ENCODE assay signal across 1 cellular context in the genomic region with DNA sequence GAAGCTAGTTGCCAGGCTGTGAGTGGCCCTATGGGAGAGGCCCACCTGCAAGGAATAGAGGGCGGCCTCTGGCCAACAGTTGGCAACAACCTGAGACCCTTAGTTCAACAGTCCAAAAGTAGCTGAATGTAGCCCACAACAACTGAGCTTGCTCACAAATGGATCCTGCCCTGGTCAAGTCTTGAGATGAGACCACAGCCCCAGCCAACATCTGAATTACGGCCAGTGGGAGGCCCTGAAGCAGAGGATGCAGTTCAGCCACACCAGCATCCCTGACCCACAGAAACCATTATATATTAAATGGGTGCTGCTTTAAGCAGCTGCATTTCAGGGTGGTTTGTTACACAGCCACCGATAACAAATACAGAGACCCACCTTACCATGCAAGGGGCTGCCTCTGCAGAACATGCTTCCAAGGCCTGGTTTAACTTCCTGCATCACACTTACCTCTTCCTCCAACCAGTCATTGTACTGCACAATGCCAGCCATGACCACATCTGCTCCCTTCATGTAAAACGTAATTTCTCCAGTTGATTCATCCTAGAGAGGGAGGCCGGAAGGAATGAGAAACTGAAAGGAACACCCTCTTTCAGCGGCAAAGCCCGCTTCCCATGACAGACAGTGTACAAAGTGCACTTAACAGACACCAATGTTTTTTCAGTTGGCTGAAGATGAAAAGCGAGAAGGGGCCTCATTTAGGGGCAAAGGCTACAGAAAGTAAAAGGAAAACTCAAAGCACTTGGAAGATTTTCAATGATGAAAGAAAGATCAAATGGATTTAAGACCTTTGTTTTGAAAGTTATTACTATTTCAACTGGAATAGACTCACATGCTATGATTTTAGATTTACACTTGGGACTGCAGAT.
TF ChIP-seq lines count a peak whose summit lies in the region.

No MANE protein-coding gene starts in this region.

TF ChIP-seq in HepG2, 621 proteins besides CTCF, POLR2A, EP300 and RAD21 (continued from another document and continues in another):
- TF ChIP-seq, protein P1, sequence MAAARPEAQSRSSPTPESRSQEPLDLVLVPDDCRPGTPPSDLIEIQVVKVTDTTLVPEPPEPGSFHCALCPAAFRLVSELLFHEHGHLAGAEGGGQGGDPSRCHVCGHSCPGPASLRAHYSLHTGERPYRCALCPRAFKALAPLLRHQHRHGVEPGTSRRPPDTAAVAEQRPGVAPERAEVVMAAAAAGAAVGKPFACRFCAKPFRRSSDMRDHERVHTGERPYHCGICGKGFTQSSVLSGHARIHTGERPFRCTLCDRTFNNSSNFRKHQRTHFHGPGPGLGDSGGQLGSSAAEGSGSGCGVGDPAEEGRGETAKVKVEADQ (CRISPR knock-in tag; IDR thresholded peaks at IDR 0.05; ENCODE audit: borderline replicate concordance) = peak; percentile 66; the same call in 1 of the 2 replicates
- TF ChIP-seq ZFP90 (CRISPR knock-in tag; IDR thresholded peaks at IDR 0.05; ENCODE audit: borderline replicate concordance) (no peak), ZNF569 (CRISPR knock-in tag; IDR thresholded peaks at IDR 0.05; ENCODE audit: borderline replicate concordance) (no peak), ZNF598 (CRISPR knock-in tag; IDR thresholded peaks at IDR 0.05; ENCODE audit: borderline replicate concordance) (no peak), ZNF160 (CRISPR knock-in tag; IDR thresholded peaks at IDR 0.05) (no peak), HDAC2 (CRISPR knock-in tag; IDR thresholded peaks at IDR 0.05) (peak; percentile 55; the same call in 1 of the 2 replicates), ZNF180 (CRISPR knock-in tag; IDR thresholded peaks at IDR 0.05; ENCODE audit: borderline replicate concordance, low read depth) (no peak), ZBTB20 (CRISPR knock-in tag; IDR thresholded peaks at IDR 0.05; ENCODE audit: borderline replicate concordance, low read depth) (no peak), RBM22 (optimal IDR thresholded peaks at IDR 0.05; ENCODE audit: low read length) (no peak), CBX1 (IDR thresholded peaks at IDR 0.05; ENCODE audit: low read depth) (no peak), KLF11 (CRISPR knock-in tag; IDR thresholded peaks at IDR 0.05) (no peak), ZNF709 (CRISPR knock-in tag; IDR thresholded peaks at IDR 0.05) (no peak), MAZ (IDR thresholded peaks at IDR 0.05; ENCODE audit: borderline replicate concordance, low read depth, low read length) (no peak), MAZ (CRISPR knock-in tag; IDR thresholded peaks at IDR 0.05; ENCODE audit: low read depth) (no peak), SNRNP70 (IDR thresholded peaks at IDR 0.05; ENCODE audit: low read depth, low read length) (no peak), WIZ (CRISPR knock-in tag; IDR thresholded peaks at IDR 0.05) (no peak)
- TF ChIP-seq, protein P2, sequence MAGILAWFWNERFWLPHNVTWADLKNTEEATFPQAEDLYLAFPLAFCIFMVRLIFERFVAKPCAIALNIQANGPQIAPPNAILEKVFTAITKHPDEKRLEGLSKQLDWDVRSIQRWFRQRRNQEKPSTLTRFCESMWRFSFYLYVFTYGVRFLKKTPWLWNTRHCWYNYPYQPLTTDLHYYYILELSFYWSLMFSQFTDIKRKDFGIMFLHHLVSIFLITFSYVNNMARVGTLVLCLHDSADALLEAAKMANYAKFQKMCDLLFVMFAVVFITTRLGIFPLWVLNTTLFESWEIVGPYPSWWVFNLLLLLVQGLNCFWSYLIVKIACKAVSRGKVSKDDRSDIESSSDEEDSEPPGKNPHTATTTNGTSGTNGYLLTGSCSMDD (CRISPR knock-in tag; IDR thresholded peaks at IDR 0.05) = no peak
- TF ChIP-seq, protein P3, sequence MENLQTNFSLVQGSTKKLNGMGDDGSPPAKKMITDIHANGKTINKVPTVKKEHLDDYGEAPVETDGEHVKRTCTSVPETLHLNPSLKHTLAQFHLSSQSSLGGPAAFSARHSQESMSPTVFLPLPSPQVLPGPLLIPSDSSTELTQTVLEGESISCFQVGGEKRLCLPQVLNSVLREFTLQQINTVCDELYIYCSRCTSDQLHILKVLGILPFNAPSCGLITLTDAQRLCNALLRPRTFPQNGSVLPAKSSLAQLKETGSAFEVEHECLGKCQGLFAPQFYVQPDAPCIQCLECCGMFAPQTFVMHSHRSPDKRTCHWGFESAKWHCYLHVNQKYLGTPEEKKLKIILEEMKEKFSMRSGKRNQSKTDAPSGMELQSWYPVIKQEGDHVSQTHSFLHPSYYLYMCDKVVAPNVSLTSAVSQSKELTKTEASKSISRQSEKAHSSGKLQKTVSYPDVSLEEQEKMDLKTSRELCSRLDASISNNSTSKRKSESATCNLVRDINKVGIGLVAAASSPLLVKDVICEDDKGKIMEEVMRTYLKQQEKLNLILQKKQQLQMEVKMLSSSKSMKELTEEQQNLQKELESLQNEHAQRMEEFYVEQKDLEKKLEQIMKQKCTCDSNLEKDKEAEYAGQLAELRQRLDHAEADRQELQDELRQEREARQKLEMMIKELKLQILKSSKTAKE (CRISPR knock-in tag; IDR thresholded peaks at IDR 0.05; ENCODE audit: borderline replicate concordance) = no peak
- TF ChIP-seq, protein P4, sequence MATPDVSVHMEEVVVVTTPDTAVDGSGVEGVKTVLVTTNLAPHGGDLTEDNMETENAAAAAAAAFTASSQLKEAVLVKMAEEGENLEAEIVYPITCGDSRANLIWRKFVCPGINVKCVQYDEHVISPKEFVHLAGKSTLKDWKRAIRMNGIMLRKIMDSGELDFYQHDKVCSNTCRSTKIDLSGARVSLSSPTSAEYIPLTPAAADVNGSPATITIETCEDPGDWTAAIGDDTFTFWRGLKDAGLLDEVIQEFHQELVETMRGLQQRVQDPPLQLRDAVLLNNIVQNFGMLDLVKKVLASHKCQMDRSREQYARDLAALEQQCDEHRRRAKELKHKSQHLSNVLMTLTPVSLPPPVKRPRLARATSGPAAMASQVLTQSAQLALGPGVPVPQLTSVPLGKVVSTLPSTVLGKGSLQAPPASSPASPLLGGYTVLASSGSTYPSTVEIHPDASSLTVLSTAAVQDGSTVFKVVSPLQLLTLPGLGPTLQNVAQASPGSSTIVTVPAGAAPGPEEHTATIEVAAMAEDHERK (CRISPR knock-in tag; IDR thresholded peaks at IDR 0.05; ENCODE audit: low read depth) = no peak
- TF ChIP-seq, protein P5, sequence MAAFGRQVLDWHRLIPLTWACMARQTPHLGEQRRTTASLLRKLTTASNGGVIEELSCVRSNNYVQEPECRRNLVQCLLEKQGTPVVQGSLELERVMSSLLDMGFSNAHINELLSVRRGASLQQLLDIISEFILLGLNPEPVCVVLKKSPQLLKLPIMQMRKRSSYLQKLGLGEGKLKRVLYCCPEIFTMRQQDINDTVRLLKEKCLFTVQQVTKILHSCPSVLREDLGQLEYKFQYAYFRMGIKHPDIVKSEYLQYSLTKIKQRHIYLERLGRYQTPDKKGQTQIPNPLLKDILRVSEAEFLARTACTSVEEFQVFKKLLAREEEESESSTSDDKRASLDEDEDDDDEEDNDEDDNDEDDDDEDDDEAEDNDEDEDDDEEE (CRISPR knock-in tag; IDR thresholded peaks at IDR 0.05) = no peak
- TF ChIP-seq, protein P6, sequence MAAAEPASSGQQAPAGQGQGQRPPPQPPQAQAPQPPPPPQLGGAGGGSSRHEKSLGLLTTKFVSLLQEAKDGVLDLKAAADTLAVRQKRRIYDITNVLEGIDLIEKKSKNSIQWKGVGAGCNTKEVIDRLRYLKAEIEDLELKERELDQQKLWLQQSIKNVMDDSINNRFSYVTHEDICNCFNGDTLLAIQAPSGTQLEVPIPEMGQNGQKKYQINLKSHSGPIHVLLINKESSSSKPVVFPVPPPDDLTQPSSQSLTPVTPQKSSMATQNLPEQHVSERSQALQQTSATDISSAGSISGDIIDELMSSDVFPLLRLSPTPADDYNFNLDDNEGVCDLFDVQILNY (CRISPR knock-in tag; conservative IDR thresholded peaks at IDR 0.05) = no peak
- TF ChIP-seq, protein P7, sequence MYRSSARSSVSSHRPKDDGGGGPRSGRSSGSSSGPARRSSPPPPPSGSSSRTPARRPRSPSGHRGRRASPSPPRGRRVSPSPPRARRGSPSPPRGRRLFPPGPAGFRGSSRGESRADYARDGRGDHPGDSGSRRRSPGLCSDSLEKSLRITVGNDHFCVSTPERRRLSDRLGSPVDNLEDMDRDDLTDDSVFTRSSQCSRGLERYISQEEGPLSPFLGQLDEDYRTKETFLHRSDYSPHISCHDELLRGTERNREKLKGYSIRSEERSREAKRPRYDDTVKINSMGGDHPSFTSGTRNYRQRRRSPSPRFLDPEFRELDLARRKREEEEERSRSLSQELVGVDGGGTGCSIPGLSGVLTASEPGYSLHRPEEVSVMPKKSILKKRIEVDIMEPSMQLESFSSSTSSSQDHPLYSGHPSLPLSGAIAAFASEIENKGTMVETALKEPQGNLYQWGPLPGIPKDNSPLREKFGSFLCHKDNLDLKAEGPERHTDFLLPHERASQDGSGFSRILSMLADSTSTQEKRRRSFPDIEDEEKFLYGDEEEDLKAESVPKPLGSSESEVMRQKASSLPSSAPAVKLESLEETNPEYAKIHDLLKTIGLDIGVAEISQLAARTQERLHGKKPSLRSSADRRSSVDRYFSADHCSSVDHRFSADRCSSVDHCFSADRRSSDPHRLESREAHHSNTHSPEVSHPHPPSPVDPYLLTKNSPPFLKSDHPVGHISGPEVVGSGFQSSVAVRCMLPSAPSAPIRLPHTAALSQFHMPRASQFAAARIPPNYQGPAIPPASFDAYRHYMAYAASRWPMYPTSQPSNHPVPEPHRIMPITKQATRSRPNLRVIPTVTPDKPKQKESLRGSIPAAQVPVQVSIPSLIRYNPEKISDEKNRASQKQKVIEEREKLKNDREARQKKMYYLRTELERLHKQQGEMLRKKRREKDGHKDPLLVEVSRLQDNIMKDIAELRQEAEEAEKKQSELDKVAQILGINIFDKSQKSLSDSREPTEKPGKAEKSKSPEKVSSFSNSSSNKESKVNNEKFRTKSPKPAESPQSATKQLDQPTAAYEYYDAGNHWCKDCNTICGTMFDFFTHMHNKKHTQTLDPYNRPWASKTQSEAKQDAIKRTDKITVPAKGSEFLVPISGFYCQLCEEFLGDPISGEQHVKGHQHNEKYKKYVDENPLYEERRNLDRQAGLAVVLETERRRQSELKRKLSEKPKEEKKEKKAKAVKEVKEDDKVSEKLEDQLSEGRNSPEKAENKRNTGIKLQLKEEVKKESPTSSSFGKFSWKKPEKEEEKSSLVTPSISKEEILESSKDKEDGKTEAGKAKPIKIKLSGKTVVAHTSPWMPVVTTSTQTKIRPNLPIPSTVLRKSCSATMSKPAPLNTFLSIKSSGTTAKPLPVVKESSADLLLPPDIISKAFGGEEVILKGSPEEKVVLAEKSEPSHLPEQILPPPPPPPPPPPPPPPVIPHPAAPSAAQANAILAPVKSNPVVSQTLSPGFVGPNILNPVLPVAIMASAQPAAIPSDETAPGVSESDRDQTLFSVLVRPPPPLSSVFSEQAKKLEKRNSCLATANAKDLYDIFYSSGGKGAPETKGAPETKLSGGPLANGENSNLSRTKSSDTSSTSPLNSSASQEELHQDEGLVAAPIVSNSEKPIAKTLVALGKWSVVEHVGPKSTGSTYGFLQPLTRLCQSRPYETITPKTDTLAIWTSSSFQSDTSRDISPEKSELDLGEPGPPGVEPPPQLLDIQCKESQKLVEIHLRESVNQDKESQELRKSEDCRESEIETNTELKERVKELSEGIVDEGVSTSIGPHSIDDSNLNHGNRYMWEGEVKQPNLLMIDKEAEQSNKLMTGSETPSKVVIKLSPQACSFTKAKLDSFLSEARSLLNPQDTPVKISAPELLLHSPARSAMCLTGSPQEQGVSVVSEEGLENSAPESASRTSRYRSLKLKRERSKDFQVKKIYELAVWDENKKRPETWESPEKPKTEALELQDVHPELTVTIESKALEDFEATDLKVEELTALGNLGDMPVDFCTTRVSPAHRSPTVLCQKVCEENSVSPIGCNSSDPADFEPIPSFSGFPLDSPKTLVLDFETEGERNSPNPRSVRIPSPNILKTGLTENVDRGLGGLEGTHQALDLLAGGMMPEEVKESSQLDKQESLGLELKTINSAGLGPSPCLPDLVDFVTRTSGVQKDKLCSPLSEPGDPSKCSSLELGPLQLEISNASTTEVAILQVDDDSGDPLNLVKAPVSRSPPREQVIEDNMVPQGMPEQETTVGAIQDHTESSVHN (CRISPR knock-in tag; IDR thresholded peaks at IDR 0.05) = no peak
- TF ChIP-seq, protein P8, sequence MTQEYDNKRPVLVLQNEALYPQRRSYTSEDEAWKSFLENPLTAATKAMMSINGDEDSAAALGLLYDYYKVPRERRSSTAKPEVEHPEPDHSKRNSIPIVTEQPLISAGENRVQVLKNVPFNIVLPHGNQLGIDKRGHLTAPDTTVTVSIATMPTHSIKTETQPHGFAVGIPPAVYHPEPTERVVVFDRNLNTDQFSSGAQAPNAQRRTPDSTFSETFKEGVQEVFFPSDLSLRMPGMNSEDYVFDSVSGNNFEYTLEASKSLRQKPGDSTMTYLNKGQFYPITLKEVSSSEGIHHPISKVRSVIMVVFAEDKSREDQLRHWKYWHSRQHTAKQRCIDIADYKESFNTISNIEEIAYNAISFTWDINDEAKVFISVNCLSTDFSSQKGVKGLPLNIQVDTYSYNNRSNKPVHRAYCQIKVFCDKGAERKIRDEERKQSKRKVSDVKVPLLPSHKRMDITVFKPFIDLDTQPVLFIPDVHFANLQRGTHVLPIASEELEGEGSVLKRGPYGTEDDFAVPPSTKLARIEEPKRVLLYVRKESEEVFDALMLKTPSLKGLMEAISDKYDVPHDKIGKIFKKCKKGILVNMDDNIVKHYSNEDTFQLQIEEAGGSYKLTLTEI (CRISPR knock-in tag; conservative IDR thresholded peaks at IDR 0.05) = no peak
- TF ChIP-seq, protein P9, sequence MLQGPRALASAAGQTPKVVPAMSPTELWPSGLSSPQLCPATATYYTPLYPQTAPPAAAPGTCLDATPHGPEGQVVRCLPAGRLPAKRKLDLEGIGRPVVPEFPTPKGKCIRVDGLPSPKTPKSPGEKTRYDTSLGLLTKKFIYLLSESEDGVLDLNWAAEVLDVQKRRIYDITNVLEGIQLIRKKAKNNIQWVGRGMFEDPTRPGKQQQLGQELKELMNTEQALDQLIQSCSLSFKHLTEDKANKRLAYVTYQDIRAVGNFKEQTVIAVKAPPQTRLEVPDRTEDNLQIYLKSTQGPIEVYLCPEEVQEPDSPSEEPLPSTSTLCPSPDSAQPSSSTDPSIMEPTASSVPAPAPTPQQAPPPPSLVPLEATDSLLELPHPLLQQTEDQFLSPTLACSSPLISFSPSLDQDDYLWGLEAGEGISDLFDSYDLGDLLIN (CRISPR knock-in tag; IDR thresholded peaks at IDR 0.05; ENCODE audit: borderline replicate concordance) = no peak
- TF ChIP-seq, protein P10, sequence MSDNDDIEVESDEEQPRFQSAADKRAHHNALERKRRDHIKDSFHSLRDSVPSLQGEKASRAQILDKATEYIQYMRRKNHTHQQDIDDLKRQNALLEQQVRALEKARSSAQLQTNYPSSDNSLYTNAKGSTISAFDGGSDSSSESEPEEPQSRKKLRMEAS (IDR thresholded peaks at IDR 0.05) = 0 out of 2 replicates have a peak, but pooled peaks have one; percentile 22
